ENCODE assay signal across 1 cellular context in the genomic region with DNA sequence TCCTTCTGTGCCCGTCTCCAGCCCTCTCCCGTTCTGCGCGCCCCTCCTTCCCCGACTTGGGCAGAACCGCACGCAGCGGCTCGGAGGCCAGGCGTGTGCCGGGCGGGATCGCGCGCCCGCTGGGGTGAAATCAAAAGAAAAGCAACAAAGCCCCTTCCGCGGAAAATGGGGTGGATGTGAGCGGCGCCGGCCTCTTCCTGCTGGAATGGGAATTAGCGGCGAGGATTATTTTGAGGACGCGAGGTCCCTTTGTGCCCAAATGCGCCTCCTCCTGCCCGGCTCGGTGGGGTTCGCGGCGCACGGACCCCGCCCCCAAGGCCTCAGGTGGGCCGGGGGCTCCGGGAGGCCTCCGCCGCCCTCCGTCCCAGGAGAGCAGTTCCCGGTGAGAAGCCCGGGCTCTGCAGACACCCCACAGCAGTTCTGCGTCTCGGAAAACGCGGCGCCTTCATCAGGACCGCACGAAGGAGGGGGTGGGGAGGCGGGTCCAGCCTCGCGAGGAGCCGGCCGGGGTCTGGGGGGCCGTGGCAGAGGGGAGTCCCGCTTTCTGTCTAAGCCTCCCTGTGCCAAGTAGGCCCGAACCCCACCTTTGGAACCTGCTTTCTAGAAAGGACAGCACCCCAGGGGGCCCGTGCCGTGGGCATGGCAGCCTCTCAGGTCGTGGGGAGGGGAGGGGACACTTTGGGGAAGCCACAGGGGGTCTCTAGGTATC.
TF ChIP-seq lines count a peak whose summit lies in the region.

No MANE protein-coding gene starts in this region.

TF ChIP-seq in HEK293, 187 proteins besides CTCF, POLR2A, EP300 and RAD21 (continued from another document):
- TF ChIP-seq ZNF398 (tag by site-specific recombination; IDR thresholded peaks at IDR 0.05) (0 out of 2 replicates have a peak, but pooled peaks have one; percentile 20), ZNF510 (tag by site-specific recombination; IDR thresholded peaks at IDR 0.05; ENCODE audit: insufficient replicate concordance) (no peak), ZSCAN5A (tag by site-specific recombination; IDR thresholded peaks at IDR 0.05) (no peak), PRDM4 (tag by site-specific recombination; IDR thresholded peaks at IDR 0.05) (no peak), ZNF335 (tag by site-specific recombination; conservative IDR thresholded peaks at IDR 0.05) (peak; percentile 52), HOXC10 (CRISPR knock-in tag; IDR thresholded peaks at IDR 0.05) (no peak), ZBTB26 (tag by site-specific recombination; optimal IDR thresholded peaks at IDR 0.05) (peak; percentile 32), ZBTB20 (tag by site-specific recombination; IDR thresholded peaks at IDR 0.05) (no peak), REPIN1 (tag by site-specific recombination; IDR thresholded peaks at IDR 0.05; ENCODE audit: low read depth) (no peak), FEZF1 (tag by site-specific recombination; IDR thresholded peaks at IDR 0.05) (no peak), ZNF223 (tag by site-specific recombination; IDR thresholded peaks at IDR 0.05) (no peak), KLF1 (tag by site-specific recombination; IDR thresholded peaks at IDR 0.05) (no peak), KLF7 (tag by site-specific recombination; IDR thresholded peaks at IDR 0.05; ENCODE audit: borderline replicate concordance) (no peak), ZNF48 (tag by site-specific recombination; IDR thresholded peaks at IDR 0.05) (no peak), ZFP41 (tag by site-specific recombination; IDR thresholded peaks at IDR 0.05; ENCODE audit: borderline replicate concordance) (no peak), ZNF10 (tag by site-specific recombination; IDR thresholded peaks at IDR 0.05) (no peak), ZNF624 (tag by site-specific recombination; IDR thresholded peaks at IDR 0.05) (no peak)
- TF ChIP-seq, protein P1, sequence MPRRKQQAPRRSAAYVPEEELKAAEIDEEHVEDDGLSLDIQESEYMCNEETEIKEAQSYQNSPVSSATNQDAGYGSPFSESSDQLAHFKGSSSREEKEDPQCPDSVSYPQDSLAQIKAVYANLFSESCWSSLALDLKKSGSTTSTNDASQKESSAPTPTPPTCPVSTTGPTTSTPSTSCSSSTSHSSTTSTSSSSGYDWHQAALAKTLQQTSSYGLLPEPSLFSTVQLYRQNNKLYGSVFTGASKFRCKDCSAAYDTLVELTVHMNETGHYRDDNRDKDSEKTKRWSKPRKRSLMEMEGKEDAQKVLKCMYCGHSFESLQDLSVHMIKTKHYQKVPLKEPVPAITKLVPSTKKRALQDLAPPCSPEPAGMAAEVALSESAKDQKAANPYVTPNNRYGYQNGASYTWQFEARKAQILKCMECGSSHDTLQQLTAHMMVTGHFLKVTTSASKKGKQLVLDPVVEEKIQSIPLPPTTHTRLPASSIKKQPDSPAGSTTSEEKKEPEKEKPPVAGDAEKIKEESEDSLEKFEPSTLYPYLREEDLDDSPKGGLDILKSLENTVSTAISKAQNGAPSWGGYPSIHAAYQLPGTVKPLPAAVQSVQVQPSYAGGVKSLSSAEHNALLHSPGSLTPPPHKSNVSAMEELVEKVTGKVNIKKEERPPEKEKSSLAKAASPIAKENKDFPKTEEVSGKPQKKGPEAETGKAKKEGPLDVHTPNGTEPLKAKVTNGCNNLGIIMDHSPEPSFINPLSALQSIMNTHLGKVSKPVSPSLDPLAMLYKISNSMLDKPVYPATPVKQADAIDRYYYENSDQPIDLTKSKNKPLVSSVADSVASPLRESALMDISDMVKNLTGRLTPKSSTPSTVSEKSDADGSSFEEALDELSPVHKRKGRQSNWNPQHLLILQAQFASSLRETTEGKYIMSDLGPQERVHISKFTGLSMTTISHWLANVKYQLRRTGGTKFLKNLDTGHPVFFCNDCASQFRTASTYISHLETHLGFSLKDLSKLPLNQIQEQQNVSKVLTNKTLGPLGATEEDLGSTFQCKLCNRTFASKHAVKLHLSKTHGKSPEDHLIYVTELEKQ (tag by site-specific recombination; IDR thresholded peaks at IDR 0.05; ENCODE audit: borderline replicate concordance): no peak
- TF ChIP-seq, protein P2, sequence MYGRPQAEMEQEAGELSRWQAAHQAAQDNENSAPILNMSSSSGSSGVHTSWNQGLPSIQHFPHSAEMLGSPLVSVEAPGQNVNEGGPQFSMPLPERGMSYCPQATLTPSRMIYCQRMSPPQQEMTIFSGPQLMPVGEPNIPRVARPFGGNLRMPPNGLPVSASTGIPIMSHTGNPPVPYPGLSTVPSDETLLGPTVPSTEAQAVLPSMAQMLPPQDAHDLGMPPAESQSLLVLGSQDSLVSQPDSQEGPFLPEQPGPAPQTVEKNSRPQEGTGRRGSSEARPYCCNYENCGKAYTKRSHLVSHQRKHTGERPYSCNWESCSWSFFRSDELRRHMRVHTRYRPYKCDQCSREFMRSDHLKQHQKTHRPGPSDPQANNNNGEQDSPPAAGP (tag by site-specific recombination; IDR thresholded peaks at IDR 0.05): no peak
- TF ChIP-seq, protein P3, sequence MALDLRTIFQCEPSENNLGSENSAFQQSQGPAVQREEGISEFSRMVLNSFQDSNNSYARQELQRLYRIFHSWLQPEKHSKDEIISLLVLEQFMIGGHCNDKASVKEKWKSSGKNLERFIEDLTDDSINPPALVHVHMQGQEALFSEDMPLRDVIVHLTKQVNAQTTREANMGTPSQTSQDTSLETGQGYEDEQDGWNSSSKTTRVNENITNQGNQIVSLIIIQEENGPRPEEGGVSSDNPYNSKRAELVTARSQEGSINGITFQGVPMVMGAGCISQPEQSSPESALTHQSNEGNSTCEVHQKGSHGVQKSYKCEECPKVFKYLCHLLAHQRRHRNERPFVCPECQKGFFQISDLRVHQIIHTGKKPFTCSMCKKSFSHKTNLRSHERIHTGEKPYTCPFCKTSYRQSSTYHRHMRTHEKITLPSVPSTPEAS (tag by site-specific recombination; IDR thresholded peaks at IDR 0.05): no peak
